22 cellular contexts compared by ENCODE assay signal in the genomic region with DNA sequence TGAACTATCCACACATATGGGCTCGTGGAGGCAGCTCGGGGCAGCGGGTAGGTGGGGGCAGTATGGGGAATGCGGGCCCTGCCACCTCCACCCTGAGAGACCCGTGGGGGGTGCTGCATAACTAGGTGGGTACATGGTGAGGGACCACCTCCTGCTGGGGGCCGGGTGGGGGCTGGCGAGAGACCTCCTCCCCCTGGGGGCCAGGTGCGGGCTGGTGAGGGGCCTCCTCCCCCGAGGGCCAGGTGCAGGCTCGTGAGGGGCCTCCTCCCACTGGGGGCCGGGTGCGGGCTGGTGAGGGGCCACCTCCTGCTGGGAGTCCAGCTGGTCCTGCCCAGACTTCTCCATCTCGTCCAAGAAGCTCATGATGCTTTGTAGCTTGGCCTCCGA. TPM values are rescaled to one million over a fixed set of nuclear protein-coding genes. Genes with fewer than 3 reads are reported as not detected.
DNase-seq lines count a peak whose midpoint lies in the region; ATAC-seq and TF ChIP-seq lines count a peak whose summit lies in the region.
"Had no signal": no experiment of that assay in that cellular context is flagged by ENCODE, and none has a peak within 500 bp of the region (broad histone marks: within the 10 kb centered on the region; RNA-seq: fewer than 3 reads in every experiment).

No MANE protein-coding gene starts in this region.

- H3K4me1 ChIP-seq in heart right ventricle = peaks cover 0 to 44% (median 20%) of the 10 kb centered on the region in 9 donors
- H3K4me1 ChIP-seq in HEK293 (ENCODE audit: control insufficient read depth, insufficient read depth, low read length) = no peaks in the 10 kb centered on the region
- H3K4me1 ChIP-seq in upper lobe of left lung = peaks cover 4 to 42% (median 32%) of the 10 kb centered on the region in 4 donors
- H3K4me1 ChIP-seq: Caco-2 had no signal

- no peak for TF ChIP-seq POLR2A in upper lobe of left lung (IDR thresholded peaks at IDR 0.05)

- no peaks in the 10 kb centered on the region for H3K9me3 Mint-ChIP-seq in endothelial cell (ENCODE audit: unreplicated experiment)
- H3K9me3 Mint-ChIP-seq: CD8-positive, alpha-beta T cell had no signal

- H3K27ac ChIP-seq in heart right ventricle (peak overlapping the region in 6 of 10 donors; percentile 34 to 68 (median 58)), HEK293 (ENCODE audit: extremely low read depth, low read depth, low read length) (no peak overlapping the region), upper lobe of left lung (peak overlapping the region in 3 of 4 donors; percentile 28 to 73 (median 69))

- H3K27me3 ChIP-seq in heart right ventricle = no peaks in the 10 kb centered on the region
- H3K27me3 ChIP-seq in upper lobe of left lung = no peaks in the 10 kb centered on the region

- H3K4me3 ChIP-seq in heart right ventricle = peak overlapping the region in 5 of 10 donors; percentile 5 to 45 (median 31)
- H3K4me3 ChIP-seq in HEK293 (ENCODE audit: low read depth, low read length) = no peak overlapping the region
- H3K4me3 ChIP-seq in upper lobe of left lung = peak overlapping the region in 2 of 4 donors; percentile 29 to 30

- H3K27me3 Mint-ChIP-seq in endothelial cell (ENCODE audit: unreplicated experiment) = peaks cover 4% of the 10 kb centered on the region

- intact Hi-C loops in heart right ventricle (cut with DNase I) = loop anchor here in 5 of 10 donors (5.0 to 10.0 kb wide), 3 partner anchors 45 to 55 kb away; no protein-coding TSS in a partner anchor
- intact Hi-C loops in left cardiac atrium (cut with DNase I) = no loop called here

- no peaks in the 10 kb centered on the region for H3K9me3 ChIP-seq in heart right ventricle
- no peaks in the 10 kb centered on the region for H3K9me3 ChIP-seq in HEK293 (ENCODE audit: control insufficient read depth, insufficient read depth, low read depth, low read length)
- no peaks in the 10 kb centered on the region for H3K9me3 ChIP-seq in upper lobe of left lung
- H3K9me3 ChIP-seq: Caco-2 had no signal

- TF ChIP-seq CTCF in heart right ventricle (IDR thresholded peaks at IDR 0.05) (no peak), HEK293 (tag by site-specific recombination; IDR thresholded peaks at IDR 0.05) (no peak), endothelial cell (IDR thresholded peaks at IDR 0.05; ENCODE audit: unreplicated experiment) (no peak), upper lobe of left lung (IDR thresholded peaks at IDR 0.05) (no peak)

- DNase-seq in heart right ventricle (no peak), left cardiac atrium (no peak), endothelial cell (ENCODE audit: low spot score) (no peak), upper lobe of left lung (peak in 1 of 2 donors; percentile 73), C1 segment of cervical spinal cord (lab: John Stamatoyannopoulos, UW) (no peak)
- DNase-seq: Caco-2, HCEC 1CT, IMR-90, KG1, MM.1S, NCI-H2029 treated with DMSO at 0.1 percent for 48 hours, NCI-H526 treated with DMSO at 0.1 percent for 48 hours, RPMI8226, SHP77 had no signal

- WGBS in heart right ventricle, 2 donors = 74 to 87% methylated on average over 13 to 14 of the region's 14 CpGs
- 77 to 79% methylated on average over 9 to 13 of the region's 14 CpGs for WGBS in upper lobe of left lung, 2 donors

- ATAC-seq in heart right ventricle (no peak), left cardiac atrium (no peak), upper lobe of left lung (ENCODE audit: low FRiP score in 2 of 2) (no peak), GM19324 (IDR thresholded peaks at IDR 0.05; ENCODE audit: low FRiP score, unreplicated experiment) (no peak)
- ATAC-seq: CD8-positive, alpha-beta T cell had no signal

- POLR2A ChIA-PET in HEK293 (lab: Yijun Ruan, JAX) = interaction anchor here (0.6 kb wide), 1 partner anchor 943 kb away, joined by 5 read pairs; no protein-coding TSS in a partner anchor

- peaks cover 5% of the 10 kb centered on the region for H3K4me1 Mint-ChIP-seq in endothelial cell (ENCODE audit: unreplicated experiment)

- H3K36me3 ChIP-seq in heart right ventricle (peaks cover 0 to 28% (median 0%) of the 10 kb centered on the region in 9 donors), HEK293 (ENCODE audit: control insufficient read depth in 2 of 2, insufficient read depth in 1 of 2, low read length in 2 of 2) (peaks cover 0 to 82% of the 10 kb centered on the region in 2 experiments; a peak in 2 of 3 replicates), upper lobe of left lung (peaks cover 0 to 15% (median 1%) of the 10 kb centered on the region in 4 donors)

- CTCF ChIA-PET in HEK293 (lab: Yijun Ruan, JAX) = interaction anchor here (2.3 kb wide), 1 partner anchor 54 kb away, joined by 7 read pairs; no protein-coding TSS in a partner anchor

- no peak for TF ChIP-seq EP300 in upper lobe of left lung (IDR thresholded peaks at IDR 0.05)

- peak overlapping the region; percentile 74 for H3K27ac Mint-ChIP-seq in endothelial cell (ENCODE audit: unreplicated experiment)
- H3K27ac Mint-ChIP-seq: CD8-positive, alpha-beta T cell had no signal

- H3K36me3 Mint-ChIP-seq in endothelial cell (ENCODE audit: low read depth, unreplicated experiment) = no peaks in the 10 kb centered on the region

- no peak overlapping the region for H3K4me3 Mint-ChIP-seq in endothelial cell (ENCODE audit: unreplicated experiment)
- H3K4me3 Mint-ChIP-seq: CD8-positive, alpha-beta T cell had no signal

TF ChIP-seq in HEK293, 187 proteins besides CTCF, POLR2A, EP300 and RAD21:
- TF ChIP-seq, protein P1, sequence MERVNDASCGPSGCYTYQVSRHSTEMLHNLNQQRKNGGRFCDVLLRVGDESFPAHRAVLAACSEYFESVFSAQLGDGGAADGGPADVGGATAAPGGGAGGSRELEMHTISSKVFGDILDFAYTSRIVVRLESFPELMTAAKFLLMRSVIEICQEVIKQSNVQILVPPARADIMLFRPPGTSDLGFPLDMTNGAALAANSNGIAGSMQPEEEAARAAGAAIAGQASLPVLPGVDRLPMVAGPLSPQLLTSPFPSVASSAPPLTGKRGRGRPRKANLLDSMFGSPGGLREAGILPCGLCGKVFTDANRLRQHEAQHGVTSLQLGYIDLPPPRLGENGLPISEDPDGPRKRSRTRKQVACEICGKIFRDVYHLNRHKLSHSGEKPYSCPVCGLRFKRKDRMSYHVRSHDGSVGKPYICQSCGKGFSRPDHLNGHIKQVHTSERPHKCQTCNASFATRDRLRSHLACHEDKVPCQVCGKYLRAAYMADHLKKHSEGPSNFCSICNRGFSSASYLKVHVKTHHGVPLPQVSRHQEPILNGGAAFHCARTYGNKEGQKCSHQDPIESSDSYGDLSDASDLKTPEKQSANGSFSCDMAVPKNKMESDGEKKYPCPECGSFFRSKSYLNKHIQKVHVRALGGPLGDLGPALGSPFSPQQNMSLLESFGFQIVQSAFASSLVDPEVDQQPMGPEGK (tag by site-specific recombination; IDR thresholded peaks at IDR 0.05) = 0 out of 2 replicates have a peak, but pooled peaks have one; percentile 13
- TF ChIP-seq ZBTB7A (tag by site-specific recombination; IDR thresholded peaks at IDR 0.05; ENCODE audit: low read depth) (no peak), ZNF660 (tag by site-specific recombination; IDR thresholded peaks at IDR 0.05) (no peak), GLIS2 (tag by site-specific recombination; IDR thresholded peaks at IDR 0.05) (0 out of 2 replicates have a peak, but pooled peaks have one; percentile 14)
- TF ChIP-seq, protein P2, sequence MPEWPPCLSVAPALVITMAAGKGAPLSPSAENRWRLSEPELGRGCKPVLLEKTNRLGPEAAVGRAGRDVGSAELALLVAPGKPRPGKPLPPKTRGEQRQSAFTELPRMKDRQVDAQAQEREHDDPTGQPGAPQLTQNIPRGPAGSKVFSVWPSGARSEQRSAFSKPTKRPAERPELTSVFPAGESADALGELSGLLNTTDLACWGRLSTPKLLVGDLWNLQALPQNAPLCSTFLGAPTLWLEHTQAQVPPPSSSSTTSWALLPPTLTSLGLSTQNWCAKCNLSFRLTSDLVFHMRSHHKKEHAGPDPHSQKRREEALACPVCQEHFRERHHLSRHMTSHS (tag by site-specific recombination; IDR thresholded peaks at IDR 0.05) = no peak

RNA-seq across cellular contexts. Expression of a gene that starts 25.4 kb away (rescaled TPM):
- total RNA-seq in heart right ventricle = 10 to 100 TPM in 1 of 10 donors, 1 to 10 TPM in 9; 6.4 to 14.4 (median 7.6) TPM
- polyA plus RNA-seq in heart right ventricle = 10 to 100 TPM in 1 of 2 donors, 1 to 10 TPM in 1; 8.8 to 20.9 TPM
- 1 to 10 TPM; 4.9 to 5.7 TPM for total RNA-seq in left cardiac atrium
- total RNA-seq in endothelial cell (ENCODE audit: unreplicated experiment) = 21.1 TPM
- 10 to 100 TPM in 4 of 6 donors, 1 to 10 TPM in 2; 5.3 to 55.5 (median 12.6) TPM for total RNA-seq in upper lobe of left lung

RNA-seq across cellular contexts. Expression of a gene that starts 31.4 kb away (rescaled TPM):
- total RNA-seq in heart right ventricle (1 to 10 TPM; 3.5 to 8.5 (median 6.2) TPM), left cardiac atrium (10 to 100 TPM in 1 of 2 donors, 1 to 10 TPM in 1; 8.3 to 12.7 TPM), endothelial cell (ENCODE audit: unreplicated experiment) (7.7 TPM), upper lobe of left lung (100 to 1,000 TPM in 3 of 6 donors, 10 to 100 TPM in 3; 39.2 to 144 (median 92.2) TPM)
- 1 to 10 TPM; 1.5 to 6.5 TPM for polyA plus RNA-seq in heart right ventricle

RNA-seq across cellular contexts. Expression of a gene that starts 32.1 kb away (rescaled TPM):
- not detected for total RNA-seq in heart right ventricle
- not detected for polyA plus RNA-seq in heart right ventricle
- total RNA-seq in left cardiac atrium = not detected
- total RNA-seq in endothelial cell (ENCODE audit: unreplicated experiment) = not detected
- total RNA-seq in upper lobe of left lung = not detected
- total RNA-seq: A172; Caco-2; CD8-positive, alpha-beta T cell; H1; IMR-90; NCI-H460; SK-MEL-5 had no signal
- polyA plus RNA-seq: BJ, IMR-90 had no signal

RNA-seq across cellular contexts. Expression of a gene that starts 41.5 kb away (rescaled TPM):
- 10 to 100 TPM in 4 of 10 donors, 1 to 10 TPM in 6; 6.2 to 21.4 (median 9.2) TPM for total RNA-seq in heart right ventricle
- 10 to 100 TPM; 12.5 to 30.4 TPM for polyA plus RNA-seq in heart right ventricle
- total RNA-seq in left cardiac atrium = 10 to 100 TPM; 12.7 to 14.0 TPM
- 43.8 TPM for total RNA-seq in endothelial cell (ENCODE audit: unreplicated experiment)
- total RNA-seq in upper lobe of left lung = 100 to 1,000 TPM in 2 of 6 donors, 10 to 100 TPM in 4; 33.1 to 141 (median 49.7) TPM

RNA-seq across cellular contexts. Expression of a gene that starts 41.7 kb away (rescaled TPM):
- total RNA-seq in heart right ventricle = 10 to 100 TPM; 49.6 to 74.8 (median 58.9) TPM
- 10 to 100 TPM; 41.5 to 68.0 TPM for polyA plus RNA-seq in heart right ventricle
- total RNA-seq in left cardiac atrium = 10 to 100 TPM; 60.2 to 66.5 TPM
- 31.2 TPM for total RNA-seq in endothelial cell (ENCODE audit: unreplicated experiment)
- 10 to 100 TPM; 19.6 to 38.1 (median 33.6) TPM for total RNA-seq in upper lobe of left lung
